3 cellular contexts compared by ENCODE assay signal in the genomic region with DNA sequence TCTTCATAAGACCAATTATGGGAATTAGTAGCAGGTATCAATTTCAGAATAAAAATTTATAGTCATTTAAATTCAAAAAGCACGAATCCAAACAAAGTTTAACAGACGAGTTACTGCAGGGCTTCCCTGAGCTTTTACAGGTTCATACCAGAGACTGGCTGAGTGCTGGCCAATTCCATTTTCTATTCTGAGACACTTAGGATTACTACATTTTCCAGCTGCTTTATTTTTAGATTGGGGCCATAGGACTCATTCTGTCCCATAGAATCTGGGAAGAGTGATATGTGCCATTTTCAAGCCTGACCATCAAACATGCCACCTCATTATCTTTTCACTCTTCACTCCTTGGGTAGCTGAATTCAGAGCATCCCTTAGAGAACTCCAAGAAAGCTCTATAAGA.
"Had no signal": no experiment of that assay in that cellular context is flagged by ENCODE, and none has a peak within 500 bp of the region (broad histone marks: within the 10 kb centered on the region; RNA-seq: fewer than 3 reads in every experiment).

No MANE protein-coding gene starts in this region.

- H3K4me3 ChIP-seq: GM12878 had no signal

- ATAC-seq: GM12878 had no signal

- DNase-seq: GDM1, GF-D8 had no signal
